In genomic region chr5:127833999-127834953, GRCh38 we compare ENCODE assay signal across 12 cellular contexts.
DNase-seq lines count a peak whose midpoint lies in the region; ATAC-seq and TF ChIP-seq lines count a peak whose summit lies in the region.
"Had no signal": no experiment of that assay in that cellular context is flagged by ENCODE, and none has a peak within 500 bp of the region (broad histone marks: within the 10 kb centered on the region; RNA-seq: fewer than 3 reads in every experiment).

No MANE protein-coding gene starts in this region.

- H4K5ac ChIP-seq in mesendoderm (ENCODE audit: low read length) = no peak overlapping the region

- TF ChIP-seq CTCF in fibroblast of mammary gland (conservative IDR thresholded peaks at IDR 0.05; ENCODE audit: control insufficient read depth, insufficient read depth, low read depth, low read length) = no peak

- H2BK5ac ChIP-seq in mesendoderm (ENCODE audit: low read length) = no peak overlapping the region

- no peaks in the 10 kb centered on the region for H3K36me3 ChIP-seq in mesendoderm (ENCODE audit: control insufficient read depth, insufficient read depth, low read length)

- H3K9ac ChIP-seq in mesendoderm (ENCODE audit: low read length) = no peak overlapping the region

- H3K23ac ChIP-seq in mesendoderm (ENCODE audit: low read length) = no peak overlapping the region

- H3K79me2 ChIP-seq in mesendoderm (ENCODE audit: control insufficient read depth, insufficient read depth, low read length) = no peaks in the 10 kb centered on the region

- H3K79me1 ChIP-seq in mesendoderm (ENCODE audit: low read length) = no peaks in the 10 kb centered on the region

- no peak overlapping the region for H3K56ac ChIP-seq in mesendoderm (ENCODE audit: low read length)

- no peak overlapping the region for H2BK120ac ChIP-seq in mesendoderm (ENCODE audit: low read depth, low read length)

- H3K27me3 ChIP-seq in mesendoderm (ENCODE audit: insufficient read depth, low read length, poor library complexity) = no peaks in the 10 kb centered on the region

- no peak overlapping the region for H3K4ac ChIP-seq in mesendoderm (ENCODE audit: low read depth, low read length)

- H2AK5ac ChIP-seq in mesendoderm (ENCODE audit: low read length) = no peak overlapping the region

- ATAC-seq in GM21528 (IDR thresholded peaks at IDR 0.05; ENCODE audit: low FRiP score, unreplicated experiment) (peak; percentile 57), GM18517 (IDR thresholded peaks at IDR 0.05; ENCODE audit: unreplicated experiment) (no peak)

- no peak overlapping the region for H3K4me3 ChIP-seq in fibroblast of mammary gland (ENCODE audit: control insufficient read depth, low read depth, low read length)
- H3K4me3 ChIP-seq in mesendoderm (ENCODE audit: low read length) = no peak overlapping the region

- no peak overlapping the region for H4K8ac ChIP-seq in mesendoderm (ENCODE audit: low read depth, low read length)

- no CpG with 5 or more reads among the region's 7 CpGs for WGBS in mesendoderm (ENCODE audit: extremely low coverage, insufficient coverage, low lambda C conversion rate)

- H2BK15ac ChIP-seq in mesendoderm (replicated peaks; ENCODE audit: low read depth) = no peak overlapping the region

- DNase-seq in EH (ENCODE audit: low read depth) = peak; percentile 43
- peak; percentile 95 for DNase-seq in LHCN-M2 (ENCODE audit: low read depth)
- peak; percentile 8 for DNase-seq in fibroblast of mammary gland (ENCODE audit: low read depth)
- DNase-seq in HuH-7.5 (ENCODE audit: low spot score) = no peak
- DNase-seq in amniotic stem cell (lab: John Stamatoyannopoulos, UW) = no peak
- DNase-seq in mesendoderm = no peak
- DNase-seq: activated T-cell treated with anti-CD3 and anti-CD28 coated beads, Interleukin-2, amount 50 U/mL, for 48 hours; EL; mammary epithelial cell had no signal

- peaks cover 2% of the 10 kb centered on the region for H3K4me1 ChIP-seq in mesendoderm (ENCODE audit: control insufficient read depth, low read depth, low read length)

- no peak overlapping the region for H3K4me2 ChIP-seq in mesendoderm (ENCODE audit: low read length)

- H3K18ac ChIP-seq in mesendoderm (ENCODE audit: low read length) = no peak overlapping the region

- no peak overlapping the region for H3K27ac ChIP-seq in mesendoderm (ENCODE audit: low read depth, low read length)
- H3K27ac ChIP-seq: RWPE1 had no signal

Comparison
In these comparisons a context has a peak if more than half of its experiments do, and no peak if none do; other contexts are left out.
1. DNase-seq: peak in EH (single experiment), LHCN-M2 (single experiment) and fibroblast of mammary gland (single experiment); none in HuH-7.5 (single experiment), amniotic stem cell (single experiment) and mesendoderm (single experiment).